Comparison of ENCODE assay signal across 16 cellular contexts in genomic region chr1:48876221-48876785, GRCh38.
A peak's percentile ranks its signal among the peaks of the same experiment; 100 is the strongest.
DNase-seq lines count a peak whose midpoint lies in the region; ATAC-seq and TF ChIP-seq lines count a peak whose summit lies in the region.
"Had no signal": no experiment of that assay in that cellular context is flagged by ENCODE, and none has a peak within 500 bp of the region (broad histone marks: within the 10 kb centered on the region; RNA-seq: fewer than 3 reads in every experiment).

No MANE protein-coding gene starts in this region.

- peaks cover 0 to 3% (median 0%) of the 10 kb centered on the region in 5 donors for H3K9me3 Mint-ChIP-seq in CD8-positive, alpha-beta memory T cell
- H3K9me3 Mint-ChIP-seq: activated naive CD8-positive, alpha-beta T cell treated with anti-CD3 and anti-CD28 coated beads, Interleukin-2, amount 10 ng/mL, durations not matched to agents 7 days and 5 days; CD14-positive monocyte had no signal

- H3K27me3 ChIP-seq in CD8-positive, alpha-beta memory T cell (ENCODE audit: insufficient read depth, low read length, poor library complexity, severe bottlenecking) = no peaks in the 10 kb centered on the region
- H3K27me3 ChIP-seq: gastroesophageal sphincter had no signal

- no peaks in the 10 kb centered on the region for H3K27me3 Mint-ChIP-seq in CD8-positive, alpha-beta memory T cell

- H3K27ac Mint-ChIP-seq in CD8-positive, alpha-beta memory T cell = no peak overlapping the region
- H3K27ac Mint-ChIP-seq: activated naive CD8-positive, alpha-beta T cell treated with anti-CD3 and anti-CD28 coated beads, Interleukin-2, amount 10 ng/mL, durations not matched to agents 7 days and 5 days; CD14-positive monocyte; stimulated activated effector memory CD8-positive, alpha-beta T cell treated with anti-CD3 and anti-CD28 coated beads, Interleukin-12 subunit alpha, Interleukin-12 subunit beta, amount 100 ng/mL, for 72 hours had no signal

- ATAC-seq in GM21423 (IDR thresholded peaks at IDR 0.05; ENCODE audit: unreplicated experiment) (no peak), GM18907 (IDR thresholded peaks at IDR 0.05; ENCODE audit: unreplicated experiment) (no peak)
- ATAC-seq: activated CD4-positive, CD25-positive, alpha-beta regulatory T cell treated with anti-CD3 and anti-CD28 coated beads, Interleukin-2, amount 50 U/mL, for 24 hours; gastroesophageal sphincter; stimulated activated effector memory CD8-positive, alpha-beta T cell treated with anti-CD3 and anti-CD28 coated beads, Interleukin-12 subunit alpha, Interleukin-12 subunit beta, amount 100 ng/mL, for 72 hours had no signal

- H3K36me3 ChIP-seq in CD8-positive, alpha-beta memory T cell (ENCODE audit: insufficient read depth, low read length) = no peaks in the 10 kb centered on the region
- H3K36me3 ChIP-seq: gastroesophageal sphincter had no signal

- no peaks in the 10 kb centered on the region for H3K9me3 ChIP-seq in CD8-positive, alpha-beta memory T cell (ENCODE audit: low read length)
- H3K9me3 ChIP-seq: gastroesophageal sphincter had no signal

- no peaks in the 10 kb centered on the region for H3K4me1 Mint-ChIP-seq in CD8-positive, alpha-beta memory T cell
- H3K4me1 Mint-ChIP-seq: activated naive CD8-positive, alpha-beta T cell treated with anti-CD3 and anti-CD28 coated beads, Interleukin-2, amount 10 ng/mL, durations not matched to agents 7 days and 5 days; CD14-positive monocyte; stimulated activated effector memory CD8-positive, alpha-beta T cell treated with anti-CD3 and anti-CD28 coated beads, Interleukin-12 subunit alpha, Interleukin-12 subunit beta, amount 100 ng/mL, for 72 hours had no signal

- H3K4me1 ChIP-seq in CD8-positive, alpha-beta memory T cell (ENCODE audit: insufficient read depth, low read length) = no peaks in the 10 kb centered on the region
- H3K4me1 ChIP-seq: gastroesophageal sphincter had no signal

- H3K4me3 Mint-ChIP-seq in CD8-positive, alpha-beta memory T cell = no peak overlapping the region
- H3K4me3 Mint-ChIP-seq: activated naive CD8-positive, alpha-beta T cell treated with anti-CD3 and anti-CD28 coated beads, Interleukin-2, amount 10 ng/mL, durations not matched to agents 7 days and 5 days; CD14-positive monocyte; stimulated activated effector memory CD8-positive, alpha-beta T cell treated with anti-CD3 and anti-CD28 coated beads, Interleukin-12 subunit alpha, Interleukin-12 subunit beta, amount 100 ng/mL, for 72 hours had no signal

- H3K4me3 ChIP-seq in AG09309 (ENCODE audit: control insufficient read depth, low read depth, low read length) = no peak overlapping the region
- H3K4me3 ChIP-seq in CD8-positive, alpha-beta memory T cell (ENCODE audit: low read length) = no peak overlapping the region
- H3K4me3 ChIP-seq: gastroesophageal sphincter had no signal

- H3K27ac ChIP-seq in CD8-positive, alpha-beta memory T cell (ENCODE audit: low read depth, low read length) = no peak overlapping the region
- H3K27ac ChIP-seq: gastroesophageal sphincter had no signal

- POLR2A ChIA-PET in CD8-positive, alpha-beta memory T cell (lab: Charles Lee) = no interaction called here

- no peaks in the 10 kb centered on the region for H3K36me3 Mint-ChIP-seq in CD8-positive, alpha-beta memory T cell
- H3K36me3 Mint-ChIP-seq: activated naive CD8-positive, alpha-beta T cell treated with anti-CD3 and anti-CD28 coated beads, Interleukin-2, amount 10 ng/mL, durations not matched to agents 7 days and 5 days; CD14-positive monocyte; stimulated activated effector memory CD8-positive, alpha-beta T cell treated with anti-CD3 and anti-CD28 coated beads, Interleukin-12 subunit alpha, Interleukin-12 subunit beta, amount 100 ng/mL, for 72 hours had no signal

- TF ChIP-seq CTCF in AG09309 (IDR thresholded peaks at IDR 0.05; ENCODE audit: control insufficient read depth, insufficient read depth, low read depth, low read length, missing control alignments) = no peak

- CTCF ChIA-PET in CD8-positive, alpha-beta memory T cell (lab: Charles Lee) = no interaction called here

- peak; percentile 11 for DNase-seq in AG09309 (ENCODE audit: low read depth)
- peak; percentile 26 for DNase-seq in M059J (ENCODE audit: low read depth)
- peak; percentile 12 for DNase-seq in amniotic stem cell (lab: John Stamatoyannopoulos, UW)
- DNase-seq in iris pigment epithelial cell (ENCODE audit: low read depth) = peak; percentile 28
- no peak for DNase-seq in stimulated activated CD4-positive, alpha-beta T cell treated with anti-CD3 and anti-CD28 coated beads, Interleukin-1b, Interleukin-23, amount 100 ng/mL, for 48 hours
- DNase-seq in CD8-positive, alpha-beta memory T cell = no peak
- DNase-seq: activated naive CD8-positive, alpha-beta T cell treated with anti-CD3 and anti-CD28 coated beads, Interleukin-2, amount 10 ng/mL, durations not matched to agents 7 days and 5 days; activated T-cell treated with anti-CD3 and anti-CD28 coated beads for 4 hours; NCI-H2029; stimulated activated CD4-positive, alpha-beta T cell treated with anti-CD3 and anti-CD28 coated beads, Interleukin-4, amount 100 ng/mL, for 1 hour had no signal

Comparison
In these comparisons a context has a peak if more than half of its experiments do, and no peak if none do; other contexts are left out.
1. DNase-seq: peak in AG09309 (single experiment), M059J (single experiment), amniotic stem cell (single experiment) and iris pigment epithelial cell (single experiment); none in stimulated activated CD4-positive, alpha-beta T cell treated with anti-CD3 and anti-CD28 coated beads, Interleukin-1b, Interleukin-23, amount 100 ng/mL, for 48 hours (single experiment) and CD8-positive, alpha-beta memory T cell (0 of 5).